1 cellular context compared by ENCODE assay signal in the genomic region with DNA sequence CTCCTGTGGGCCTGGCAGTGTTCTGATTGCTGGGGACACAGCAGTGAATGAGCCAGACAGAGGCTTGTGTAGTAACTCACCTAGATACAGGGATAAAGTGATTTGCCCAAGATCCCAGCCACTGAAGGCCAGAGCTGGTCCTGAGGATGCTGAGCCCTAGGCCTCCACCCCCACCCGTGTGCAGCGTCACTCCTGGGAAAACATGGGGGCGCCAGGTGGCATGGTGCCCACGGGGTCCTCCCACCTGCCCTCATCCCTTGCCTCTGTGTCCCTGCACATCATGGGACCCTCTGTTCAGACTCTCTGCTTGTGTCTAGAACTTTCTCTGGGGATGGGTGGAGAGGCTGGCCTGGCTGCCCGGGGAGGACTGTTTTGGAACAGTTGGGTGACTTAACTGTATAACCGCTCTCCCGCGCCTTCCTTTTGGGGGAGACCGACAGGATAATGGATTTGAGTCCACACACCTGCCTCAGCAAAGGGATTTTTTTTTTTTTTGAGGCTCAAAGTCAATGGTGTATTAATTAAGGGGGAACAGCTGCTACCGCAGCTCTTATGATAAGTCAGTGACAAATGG.
TF ChIP-seq lines count a peak whose summit lies in the region.

No MANE protein-coding gene starts in this region.

TF ChIP-seq in IMR-90, 13 proteins besides CTCF, POLR2A, EP300 and RAD21:
- TF ChIP-seq MAZ (IDR thresholded peaks at IDR 0.05; ENCODE audit: borderline replicate concordance, low read depth, low read length) (no peak), MAFK (IDR thresholded peaks at IDR 0.05; ENCODE audit: low read depth, low read length) (no peak), RCOR1 (IDR thresholded peaks at IDR 0.05; ENCODE audit: insufficient replicate concordance, low read length) (no peak), CEBPB (IDR thresholded peaks at IDR 0.05; ENCODE audit: low read depth, low read length) (no peak), RFX5 (IDR thresholded peaks at IDR 0.05; ENCODE audit: low read depth, low read length) (no peak), CHD1 (IDR thresholded peaks at IDR 0.05; ENCODE audit: low read depth, low read length) (no peak), FOS (IDR thresholded peaks at IDR 0.05; ENCODE audit: low read depth, low read length) (no peak), SMC3 (IDR thresholded peaks at IDR 0.05; ENCODE audit: low read depth, low read length) (no peak), MXI1 (IDR thresholded peaks at IDR 0.05; ENCODE audit: borderline replicate concordance, low read depth, low read length) (no peak), USF2 (IDR thresholded peaks at IDR 0.05; ENCODE audit: low read depth, low read length) (no peak), NFE2L2 (IDR thresholded peaks at IDR 0.05; ENCODE audit: low read depth, low read length) (no peak), BHLHE40 (IDR thresholded peaks at IDR 0.05; ENCODE audit: low read depth, low read length) (no peak)
- TF ChIP-seq, protein P1, sequence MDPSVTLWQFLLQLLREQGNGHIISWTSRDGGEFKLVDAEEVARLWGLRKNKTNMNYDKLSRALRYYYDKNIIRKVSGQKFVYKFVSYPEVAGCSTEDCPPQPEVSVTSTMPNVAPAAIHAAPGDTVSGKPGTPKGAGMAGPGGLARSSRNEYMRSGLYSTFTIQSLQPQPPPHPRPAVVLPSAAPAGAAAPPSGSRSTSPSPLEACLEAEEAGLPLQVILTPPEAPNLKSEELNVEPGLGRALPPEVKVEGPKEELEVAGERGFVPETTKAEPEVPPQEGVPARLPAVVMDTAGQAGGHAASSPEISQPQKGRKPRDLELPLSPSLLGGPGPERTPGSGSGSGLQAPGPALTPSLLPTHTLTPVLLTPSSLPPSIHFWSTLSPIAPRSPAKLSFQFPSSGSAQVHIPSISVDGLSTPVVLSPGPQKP (IDR thresholded peaks at IDR 0.05; ENCODE audit: borderline replicate concordance, low read depth, low read length): no peak
